1 cellular context compared by ENCODE assay signal in genomic region chr18:500230-500555, GRCh38.
TF ChIP-seq lines count a peak whose summit lies in the region.

No MANE protein-coding gene starts in this region.

TF ChIP-seq in HepG2, 621 proteins besides CTCF, POLR2A, EP300 and RAD21 (continued from another document):
- TF ChIP-seq THRA (CRISPR knock-in tag; IDR thresholded peaks at IDR 0.05; ENCODE audit: borderline replicate concordance) (no peak), STAG1 (CRISPR knock-in tag; IDR thresholded peaks at IDR 0.05) (peak; percentile 6; the same call in 1 of the 2 replicates), RARG (CRISPR knock-in tag; IDR thresholded peaks at IDR 0.05; ENCODE audit: low read depth) (no peak)
